29 cellular contexts compared by ENCODE assay signal in the genomic region with DNA sequence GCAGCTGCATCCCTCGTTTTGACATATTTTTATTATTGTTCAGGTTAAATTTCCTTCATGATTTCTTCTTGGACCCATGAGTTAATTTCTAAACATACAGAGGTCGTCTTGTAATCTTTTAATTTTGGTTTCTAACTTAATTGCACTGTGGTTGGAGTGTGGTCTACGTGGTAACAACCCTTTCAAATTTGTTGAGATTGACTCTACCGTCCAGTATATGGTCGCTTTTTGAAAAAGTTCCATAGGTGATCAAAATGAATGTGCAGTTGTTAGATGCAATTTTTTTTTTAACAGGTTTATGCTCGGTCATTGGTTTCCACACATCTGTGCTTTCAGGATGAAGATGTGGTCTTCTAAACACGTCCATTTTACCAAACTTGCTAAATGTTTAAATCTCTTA. TPM values are rescaled to one million over a fixed set of nuclear protein-coding genes. Genes with fewer than 3 reads are reported as not detected.
DNase-seq lines count a peak whose midpoint lies in the region; ATAC-seq and TF ChIP-seq lines count a peak whose summit lies in the region.
"Had no signal": no experiment of that assay in that cellular context is flagged by ENCODE, and none has a peak within 500 bp of the region (broad histone marks: within the 10 kb centered on the region; RNA-seq: fewer than 3 reads in every experiment).

No MANE protein-coding gene starts in this region.

- no peak overlapping the region for H3K4me3 Mint-ChIP-seq in natural killer cell treated with Interleukin-12 subunit alpha and Interleukin-12 subunit beta and Interleukin-15 and Interleukin-18, amount 100 ng/mL, for 72 hours
- no peak overlapping the region for H3K4me3 Mint-ChIP-seq in natural killer cell
- no peak overlapping the region for H3K4me3 Mint-ChIP-seq in central memory CD8-positive, alpha-beta T cell
- H3K4me3 Mint-ChIP-seq: B cell; CD14-positive monocyte; CD4-positive, alpha-beta memory T cell; CD4-positive, alpha-beta T cell; CD4-positive, CD25-positive, alpha-beta regulatory T cell; CD8-positive, alpha-beta memory T cell; CD8-positive, alpha-beta T cell had no signal

- intact Hi-C loops in natural killer cell (cut with micrococcal nuclease), result no loop called here

- peak; percentile 76 to 82 for ATAC-seq in natural killer cell treated with Interleukin-12 subunit alpha and Interleukin-12 subunit beta and Interleukin-15 and Interleukin-18, amount 100 ng/mL, for 72 hours
- no peak for ATAC-seq in natural killer cell
- no peak for ATAC-seq in central memory CD8-positive, alpha-beta T cell (replicated peaks; ENCODE audit: extremely low read depth, poor library complexity, severe bottlenecking)
- ATAC-seq: A549; CD8-positive, alpha-beta T cell had no signal

- H3K27ac Mint-ChIP-seq in natural killer cell treated with Interleukin-12 subunit alpha and Interleukin-12 subunit beta and Interleukin-15 and Interleukin-18, amount 100 ng/mL, for 72 hours, result peak overlapping the region in 1 of 2 donors; percentile 8
- no peak overlapping the region for H3K27ac Mint-ChIP-seq in natural killer cell
- H3K27ac Mint-ChIP-seq in central memory CD8-positive, alpha-beta T cell (ENCODE audit: low read depth), result peak overlapping the region; percentile 30
- H3K27ac Mint-ChIP-seq: B cell; CD14-positive monocyte; CD4-positive, alpha-beta memory T cell; CD4-positive, alpha-beta T cell; CD4-positive, CD25-positive, alpha-beta regulatory T cell; CD8-positive, alpha-beta T cell had no signal

- no peak for TF ChIP-seq CTCF in natural killer cell (IDR thresholded peaks at IDR 0.05)

- H3K27me3 Mint-ChIP-seq in natural killer cell treated with Interleukin-12 subunit alpha and Interleukin-12 subunit beta and Interleukin-15 and Interleukin-18, amount 100 ng/mL, for 72 hours, result no peaks in the 10 kb centered on the region
- no peaks in the 10 kb centered on the region for H3K27me3 Mint-ChIP-seq in natural killer cell (ENCODE audit: low read depth in 2 of 2)
- H3K27me3 Mint-ChIP-seq in central memory CD8-positive, alpha-beta T cell, result no peaks in the 10 kb centered on the region
- H3K27me3 Mint-ChIP-seq: B cell; CD4-positive, alpha-beta T cell; CD4-positive, CD25-positive, alpha-beta regulatory T cell; CD8-positive, alpha-beta memory T cell had no signal

- no peaks in the 10 kb centered on the region for H3K9me3 Mint-ChIP-seq in natural killer cell treated with Interleukin-12 subunit alpha and Interleukin-12 subunit beta and Interleukin-15 and Interleukin-18, amount 100 ng/mL, for 72 hours
- no peaks in the 10 kb centered on the region for H3K9me3 Mint-ChIP-seq in natural killer cell
- no peaks in the 10 kb centered on the region for H3K9me3 Mint-ChIP-seq in central memory CD8-positive, alpha-beta T cell
- H3K9me3 Mint-ChIP-seq: CD14-positive monocyte; CD4-positive, alpha-beta memory T cell; CD4-positive, alpha-beta T cell; CD8-positive, alpha-beta memory T cell; CD8-positive, alpha-beta T cell had no signal

- H3K4me1 Mint-ChIP-seq in natural killer cell treated with Interleukin-12 subunit alpha and Interleukin-12 subunit beta and Interleukin-15 and Interleukin-18, amount 100 ng/mL, for 72 hours (ENCODE audit: low read depth in 2 of 2), result peaks cover 15 to 24% of the 10 kb centered on the region in 2 donors
- peaks cover 13 to 15% of the 10 kb centered on the region in 2 donors for H3K4me1 Mint-ChIP-seq in natural killer cell
- peaks cover 7% of the 10 kb centered on the region for H3K4me1 Mint-ChIP-seq in central memory CD8-positive, alpha-beta T cell
- H3K4me1 Mint-ChIP-seq: B cell; CD14-positive monocyte; CD4-positive, CD25-positive, alpha-beta regulatory T cell had no signal

- peaks cover 36% of the 10 kb centered on the region for H3K36me3 Mint-ChIP-seq in natural killer cell treated with Interleukin-12 subunit alpha and Interleukin-12 subunit beta and Interleukin-15 and Interleukin-18, amount 100 ng/mL, for 72 hours
- H3K36me3 Mint-ChIP-seq in natural killer cell, result peaks cover 26% of the 10 kb centered on the region
- peaks cover 17% of the 10 kb centered on the region for H3K36me3 Mint-ChIP-seq in central memory CD8-positive, alpha-beta T cell (ENCODE audit: insufficient read depth)

- no peak for DNase-seq in natural killer cell treated with Interleukin-12 subunit alpha and Interleukin-12 subunit beta and Interleukin-15 and Interleukin-18, amount 100 ng/mL, for 72 hours (ENCODE audit: low spot score)
- DNase-seq in natural killer cell, result no peak
- DNase-seq in central memory CD8-positive, alpha-beta T cell (ENCODE audit: low spot score in 2 of 2), result no peak
- no peak for DNase-seq in NCI-H446 (lab: John Stamatoyannopoulos, UW)
- DNase-seq: 8988T; ACHN; AML-193; BE2C; C1 segment of cervical spinal cord; Caco-2; Calu3; CD4-positive, alpha-beta memory T cell; CD4-positive, alpha-beta T cell; CD4-positive, CD25-positive, alpha-beta regulatory T cell; CD8-positive, alpha-beta memory T cell; CD8-positive, alpha-beta T cell; COR-L47; DMS 273 treated with DMSO at 0.1 percent for 48 hours; DMS153; DMS53; DMS79; DMS79 treated with DMSO at 0.1 percent for 48 hours; DND-41; EL had no signal

RNA-seq across cellular contexts. Expression of a gene that starts 11.0 kb away (rescaled TPM):
- total RNA-seq in natural killer cell treated with Interleukin-12 subunit alpha and Interleukin-12 subunit beta and Interleukin-15 and Interleukin-18, amount 100 ng/mL, for 72 hours, result under 1 TPM in 1 of 2 donors, not detected in 1; 0.12 TPM
- total RNA-seq in natural killer cell, result 1 to 10 TPM in 1 of 3 donors, under 1 TPM in 2; 0.43 to 3.5 (median 0.58) TPM
- total RNA-seq: A673; B cell; Calu3; CD4-positive, alpha-beta memory T cell; CD4-positive, alpha-beta T cell; CD8-positive, alpha-beta memory T cell; CD8-positive, alpha-beta T cell; Daoy had no signal

RNA-seq across cellular contexts. Expression of a gene that starts 45.3 kb away (rescaled TPM):
- total RNA-seq in natural killer cell treated with Interleukin-12 subunit alpha and Interleukin-12 subunit beta and Interleukin-15 and Interleukin-18, amount 100 ng/mL, for 72 hours, result 10 to 100 TPM; 52.5 to 97.5 TPM
- total RNA-seq in natural killer cell, result 10 to 100 TPM; 44.8 to 52.8 (median 46.7) TPM

Comparison
In these comparisons a context has a peak if more than half of its experiments do, and no peak if none do; other contexts are left out.
1. ATAC-seq: peak in natural killer cell treated with Interleukin-12 subunit alpha and Interleukin-12 subunit beta and Interleukin-15 and Interleukin-18, amount 100 ng/mL, for 72 hours (2 of 2); none in natural killer cell (0 of 3) and central memory CD8-positive, alpha-beta T cell (single experiment).